8 cellular contexts compared by ENCODE assay signal in genomic region chr3:125594581-125595011, GRCh38. TPM values are rescaled to one million over a fixed set of nuclear protein-coding genes. Genes with fewer than 3 reads are reported as not detected.
A peak's percentile ranks its signal among the peaks of the same experiment; 100 is the strongest.
DNase-seq lines count a peak whose midpoint lies in the region; ATAC-seq and TF ChIP-seq lines count a peak whose summit lies in the region.

No MANE protein-coding gene starts in this region.

- H2AFZ ChIP-seq in MM.1S (ENCODE audit: low read length): peak overlapping the region; percentile 66

- H3K27ac ChIP-seq in MM.1S (ENCODE audit: low read length): peak overlapping the region; percentile 74; the same call in 1 of the 2 replicates
- peak overlapping the region; percentile 82 for H3K27ac ChIP-seq in caudate nucleus (ENCODE audit: low read depth, low read length)
- peak overlapping the region; percentile 87 to 96 (median 96) for H3K27ac ChIP-seq in thyroid gland

- H3K9me2 ChIP-seq in MM.1S (replicated peaks; ENCODE audit: insufficient read depth, low read length): no peaks in the 10 kb centered on the region

- H3K4me3 ChIP-seq in GM06990 (replicated peaks; ENCODE audit: low read depth, low read length): peak overlapping the region; percentile 93
- peak overlapping the region; percentile 78 for H3K4me3 ChIP-seq in MM.1S (ENCODE audit: low read length)
- H3K4me3 ChIP-seq in thyroid gland (replicated peaks in 1 of 3): peak overlapping the region; percentile 10 to 68 (median 62)

- peaks cover 49% of the 10 kb centered on the region for H3K79me2 ChIP-seq in MM.1S (ENCODE audit: low read length)

- peaks cover 25% of the 10 kb centered on the region for H3F3A ChIP-seq in MM.1S (ENCODE audit: insufficient read depth, low read length)

- H3K9ac ChIP-seq in MM.1S (ENCODE audit: low read length): peak overlapping the region; percentile 66

- DNase-seq in GM06990 (ENCODE audit: extremely low read depth, insufficient read length): peak; percentile 31
- peak; percentile 13 for DNase-seq in MM.1S
- DNase-seq in caudate nucleus (lab: John Stamatoyannopoulos, UW): peak in 10 of 61 donors; percentile 3 to 44 (median 30)
- DNase-seq in lung microvascular endothelial cell (ENCODE audit: low read depth in 2 of 2): peak; percentile 17 to 25
- peak; percentile 27 to 33 for DNase-seq in thyroid gland
- DNase-seq in iPS-NIHi11 (ENCODE audit: low spot score): no peak

- ATAC-seq in HG03565 (IDR thresholded peaks at IDR 0.05; ENCODE audit: unreplicated experiment) (no peak), GM21360 (IDR thresholded peaks at IDR 0.05; ENCODE audit: unreplicated experiment) (no peak)

- H4K20me1 ChIP-seq in MM.1S (ENCODE audit: insufficient read depth, low read length): no peaks in the 10 kb centered on the region

- H3K36me3 ChIP-seq in GM06990 (ENCODE audit: control insufficient read depth, insufficient read depth, low read length) (no peaks in the 10 kb centered on the region), MM.1S (replicated peaks; ENCODE audit: insufficient read depth, low read length) (no peaks in the 10 kb centered on the region), thyroid gland (no peaks in the 10 kb centered on the region)

- peak overlapping the region; percentile 86 for H3K4me2 ChIP-seq in MM.1S (ENCODE audit: low read depth, low read length)

- intact Hi-C loops in thyroid gland (cut with DNase I): no loop called here

- H3K27me3 ChIP-seq in GM06990 (replicated peaks; ENCODE audit: control insufficient read depth, insufficient read depth, low read length): no peaks in the 10 kb centered on the region
- H3K27me3 ChIP-seq in MM.1S (replicated peaks; ENCODE audit: insufficient read depth, low read length): no peaks in the 10 kb centered on the region
- no peaks in the 10 kb centered on the region for H3K27me3 ChIP-seq in thyroid gland

- 0 to 2% methylated on average over 14 of the region's 14 CpGs for WGBS in thyroid gland, 2 donors

- H3K9me3 ChIP-seq in MM.1S (replicated peaks; ENCODE audit: insufficient read depth, low read length) (no peaks in the 10 kb centered on the region), thyroid gland (no peaks in the 10 kb centered on the region)

- TF ChIP-seq POLR2A in thyroid gland (IDR thresholded peaks at IDR 0.05): no peak

- TF ChIP-seq CTCF in GM06990 (IDR thresholded peaks at IDR 0.05; ENCODE audit: insufficient read depth, low read length, poor library complexity, severe bottlenecking) (no peak), MM.1S (IDR thresholded peaks at IDR 0.05; ENCODE audit: low read length) (no peak), thyroid gland (IDR thresholded peaks at IDR 0.05) (peak in 1 of 6 experiments; percentile 9)

- H3K4me1 ChIP-seq in MM.1S (ENCODE audit: low read length) (peaks cover 25% of the 10 kb centered on the region), thyroid gland (peaks cover 25 to 38% of the 10 kb centered on the region in 2 donors)

RNA-seq across cellular contexts. Expression of gene OSBPL11, which starts 0.7 kb away (rescaled TPM):
- total RNA-seq in lung microvascular endothelial cell (5.7 and 7.1 TPM in 2 replicates), thyroid gland (10 to 100 TPM; 10.9 to 18.4 (median 15.1) TPM)
